ENCODE assay signal across 33 cellular contexts in the genomic region with DNA sequence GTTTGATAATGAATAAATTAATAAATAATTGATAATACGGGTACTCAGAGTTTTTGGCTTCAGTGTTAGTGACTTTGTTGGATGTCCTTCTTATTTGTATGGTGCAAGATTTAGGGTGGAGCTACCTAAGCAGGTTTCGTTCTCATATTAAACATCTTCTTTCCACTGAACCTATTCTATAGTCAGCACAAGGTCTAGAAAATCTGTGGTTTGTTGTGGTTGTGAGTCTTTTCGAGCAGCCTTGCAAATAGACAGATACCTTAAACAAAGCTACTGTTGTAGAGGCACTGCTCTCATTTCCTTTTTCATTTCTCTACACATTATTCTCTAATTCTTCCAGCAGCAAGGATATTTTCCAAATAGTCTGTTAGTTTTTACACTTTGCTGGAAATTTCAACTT. TPM values are rescaled to one million over a fixed set of nuclear protein-coding genes. Genes with fewer than 3 reads are reported as not detected.
"Had no signal": no experiment of that assay in that cellular context is flagged by ENCODE, and none has a peak within 500 bp of the region (broad histone marks: within the 10 kb centered on the region; RNA-seq: fewer than 3 reads in every experiment).

No MANE protein-coding gene starts in this region.

- DNase-seq: stimulated activated CD4-positive, alpha-beta T cell treated with anti-CD3 and anti-CD28 coated beads, Interleukin-2, amount 100 ng/mL, for 48 hours; stimulated activated CD4-positive, alpha-beta T cell treated with anti-CD3 and anti-CD28 coated beads, Interleukin-4, amount 100 ng/mL, for 1 hour; stimulated activated CD4-positive, alpha-beta T cell treated with anti-CD3 and anti-CD28 coated beads, Interleukin-4, amount 100 ng/mL, for 24 hours; stimulated activated CD4-positive, alpha-beta T cell treated with anti-CD3 and anti-CD28 coated beads, Interleukin-4, amount 100 ng/mL, for 4 hours; stimulated activated CD8-positive, alpha-beta memory T cell treated with anti-CD3 and anti-CD28 coated beads, Interleukin-4, amount 100 ng/mL, for 48 hours; stimulated activated naive B cell treated with anti-CD40 and anti-IgM and Interleukin-4, amounts not matched to agents 10 μg/mL and 1 μg/mL and 100 μg/mL, for 72 hours; stimulated activated naive CD4-positive, alpha-beta T cell; stimulated activated naive CD4-positive, alpha-beta T cell treated with Interleukin-2 at 50 U/mL for 16 hours; stimulated activated naive CD8-positive, alpha-beta T cell treated with anti-CD3 and anti-CD28 coated beads, Interleukin-15, amount 100 ng/mL, for 72 hours; stimulated activated naive CD8-positive, alpha-beta T cell treated with anti-CD3 and anti-CD28 coated beads, Interleukin-15, Interleukin-2, amounts not matched to agents 100 U/mL and 50 U/mL, for 24 hours; stomach; substantia nigra; testis; thyroid gland; tibial artery; transverse colon; trophoblast cell; upper lobe of left lung; upper lobe of right lung; uterus had no signal

- H3K9me3 Mint-ChIP-seq: stimulated activated memory B cell treated with anti-CD40 and anti-IgM and Interleukin-4, amounts not matched to agents 10 μg/mL and 1 μg/mL and 100 μg/mL, for 72 hours; stimulated activated naive CD8-positive, alpha-beta T cell treated with anti-CD3 and anti-CD28 coated beads, Interleukin-15, amount 100 ng/mL, for 72 hours; stimulated activated naive CD8-positive, alpha-beta T cell treated with anti-CD3 and anti-CD28 coated beads, Interleukin-15, Interleukin-2, amounts not matched to agents 100 ng/mL and 50 ng/mL, for 24 hours; type B pancreatic cell had no signal

- H3K36me3 Mint-ChIP-seq: stimulated activated effector memory CD8-positive, alpha-beta T cell treated with anti-CD3 and anti-CD28 coated beads, Interleukin-12 subunit alpha, Interleukin-12 subunit beta, amount 100 ng/mL, for 72 hours; stimulated activated memory B cell treated with anti-CD40 and anti-IgM and Interleukin-4, amounts not matched to agents 10 μg/mL and 1 μg/mL and 100 μg/mL, for 72 hours; stimulated activated naive B cell treated with anti-CD40 and anti-IgM and Interleukin-4, amounts not matched to agents 10 μg/mL and 1 μg/mL and 100 μg/mL, for 72 hours; type B pancreatic cell had no signal

- H3K4me3 ChIP-seq: stomach, suprapubic skin, testis, thoracic aorta, thyroid gland, tibial artery, tibial nerve, transverse colon, upper lobe of left lung, upper lobe of right lung, uterus, vagina had no signal

- H3K27ac ChIP-seq: stomach, suprapubic skin, testis, thoracic aorta, thyroid gland, tibial artery, tibial nerve, transverse colon, upper lobe of left lung, upper lobe of right lung, uterus, vagina had no signal

- H3K4me1 ChIP-seq: stomach, suprapubic skin, testis, thyroid gland, tibial nerve, transverse colon, upper lobe of left lung, upper lobe of right lung, uterus, vagina had no signal

- H3K9me3 ChIP-seq: stomach, suprapubic skin, testis, thoracic aorta, thyroid gland, tibial artery, tibial nerve, transverse colon, upper lobe of left lung, upper lobe of right lung, uterus, vagina had no signal

- H3K36me3 ChIP-seq: stomach, suprapubic skin, thoracic aorta, thyroid gland, tibial artery, tibial nerve, transverse colon, upper lobe of left lung, upper lobe of right lung, uterus, vagina had no signal

- H3K4me3 Mint-ChIP-seq: stimulated activated effector memory CD8-positive, alpha-beta T cell treated with anti-CD3 and anti-CD28 coated beads, Interleukin-12 subunit alpha, Interleukin-12 subunit beta, amount 100 ng/mL, for 72 hours; stimulated activated memory B cell treated with anti-CD40 and anti-IgM and Interleukin-4, amounts not matched to agents 10 μg/mL and 1 μg/mL and 100 μg/mL, for 72 hours; stimulated activated naive B cell treated with anti-CD40 and anti-IgM and Interleukin-4, amounts not matched to agents 10 μg/mL and 1 μg/mL and 100 μg/mL, for 72 hours; stimulated activated naive CD8-positive, alpha-beta T cell treated with anti-CD3 and anti-CD28 coated beads, Interleukin-15, amount 100 ng/mL, for 72 hours; stimulated activated naive CD8-positive, alpha-beta T cell treated with anti-CD3 and anti-CD28 coated beads, Interleukin-15, Interleukin-2, amounts not matched to agents 100 ng/mL and 50 ng/mL, for 24 hours; type B pancreatic cell had no signal

- H3K27me3 Mint-ChIP-seq: stimulated activated memory B cell treated with anti-CD40 and anti-IgM and Interleukin-4, amounts not matched to agents 10 μg/mL and 1 μg/mL and 100 μg/mL, for 72 hours; stimulated activated naive B cell treated with anti-CD40 and anti-IgM and Interleukin-4, amounts not matched to agents 10 μg/mL and 1 μg/mL and 100 μg/mL, for 72 hours; stimulated activated naive CD8-positive, alpha-beta T cell treated with anti-CD3 and anti-CD28 coated beads, Interleukin-15, amount 100 ng/mL, for 72 hours; stimulated activated naive CD8-positive, alpha-beta T cell treated with anti-CD3 and anti-CD28 coated beads, Interleukin-15, Interleukin-2, amounts not matched to agents 100 ng/mL and 50 ng/mL, for 24 hours; type B pancreatic cell had no signal

- ATAC-seq: stimulated activated effector memory CD8-positive, alpha-beta T cell treated with anti-CD3 and anti-CD28 coated beads, Interleukin-12 subunit alpha, Interleukin-12 subunit beta, amount 100 ng/mL, for 72 hours; stimulated activated memory B cell treated with anti-CD40 and anti-IgM and Interleukin-4, amounts not matched to agents 10 μg/mL and 1 μg/mL and 100 μg/mL, for 72 hours; stimulated activated naive B cell treated with anti-CD40 and anti-IgM and Interleukin-4, amounts not matched to agents 10 μg/mL and 1 μg/mL and 100 μg/mL, for 72 hours; stimulated activated naive CD8-positive, alpha-beta T cell treated with anti-CD3 and anti-CD28 coated beads, Interleukin-15, amount 100 ng/mL, for 72 hours; stimulated activated naive CD8-positive, alpha-beta T cell treated with anti-CD3 and anti-CD28 coated beads, Interleukin-15, Interleukin-2, amounts not matched to agents 100 U/mL and 50 U/mL, for 24 hours; upper lobe of right lung had no signal

- H3K27ac Mint-ChIP-seq: stimulated activated effector memory CD8-positive, alpha-beta T cell treated with anti-CD3 and anti-CD28 coated beads, Interleukin-12 subunit alpha, Interleukin-12 subunit beta, amount 100 ng/mL, for 72 hours; stimulated activated memory B cell treated with anti-CD40 and anti-IgM and Interleukin-4, amounts not matched to agents 10 μg/mL and 1 μg/mL and 100 μg/mL, for 72 hours; stimulated activated naive B cell treated with anti-CD40 and anti-IgM and Interleukin-4, amounts not matched to agents 10 μg/mL and 1 μg/mL and 100 μg/mL, for 72 hours; stimulated activated naive CD8-positive, alpha-beta T cell treated with anti-CD3 and anti-CD28 coated beads, Interleukin-15, amount 100 ng/mL, for 72 hours; stimulated activated naive CD8-positive, alpha-beta T cell treated with anti-CD3 and anti-CD28 coated beads, Interleukin-15, Interleukin-2, amounts not matched to agents 100 ng/mL and 50 ng/mL, for 24 hours; type B pancreatic cell had no signal

- H3K4me1 Mint-ChIP-seq: stimulated activated effector memory CD8-positive, alpha-beta T cell treated with anti-CD3 and anti-CD28 coated beads, Interleukin-12 subunit alpha, Interleukin-12 subunit beta, amount 100 ng/mL, for 72 hours; stimulated activated memory B cell treated with anti-CD40 and anti-IgM and Interleukin-4, amounts not matched to agents 10 μg/mL and 1 μg/mL and 100 μg/mL, for 72 hours; stimulated activated naive B cell treated with anti-CD40 and anti-IgM and Interleukin-4, amounts not matched to agents 10 μg/mL and 1 μg/mL and 100 μg/mL, for 72 hours; stimulated activated naive CD8-positive, alpha-beta T cell treated with anti-CD3 and anti-CD28 coated beads, Interleukin-15, amount 100 ng/mL, for 72 hours had no signal

- H3K27me3 ChIP-seq: stomach, suprapubic skin, testis, thyroid gland, tibial artery, tibial nerve, transverse colon, upper lobe of left lung, upper lobe of right lung, uterus, vagina had no signal

- FAIRE-seq: urothelium cell line had no signal

RNA-seq across cellular contexts. Expression of gene SPANXD, which starts 38.1 kb away (rescaled TPM):
- total RNA-seq: stomach, subcutaneous adipose tissue, suprapubic skin, temporal lobe, thoracic aorta, thyroid gland, tibial nerve, transverse colon, upper lobe of left lung, upper lobe of right lung, ureter, urinary bladder, uterus, vagina had no signal
